16 cellular contexts compared by ENCODE assay signal in genomic region chr11:118003456-118003855, GRCh38. TPM values are rescaled to one million over a fixed set of nuclear protein-coding genes. Genes with fewer than 3 reads are reported as not detected.
DNase-seq lines count a peak whose midpoint lies in the region; ATAC-seq and TF ChIP-seq lines count a peak whose summit lies in the region.
"Had no signal": no experiment of that assay in that cellular context is flagged by ENCODE, and none has a peak within 500 bp of the region (broad histone marks: within the 10 kb centered on the region; RNA-seq: fewer than 3 reads in every experiment).

No MANE protein-coding gene starts in this region.

- ATAC-seq in T-cell (replicated peaks in 1 of 4) (peak in 3 of 4 experiments; percentile 4 to 12 (median 8)), HG03442 (IDR thresholded peaks at IDR 0.05; ENCODE audit: unreplicated experiment) (no peak)
- ATAC-seq in effector memory CD8-positive, alpha-beta T cell (replicated peaks): no peak
- peak; percentile 12 for ATAC-seq in stimulated activated effector memory CD8-positive, alpha-beta T cell treated with anti-CD3 and anti-CD28 coated beads, Interleukin-12 subunit alpha, Interleukin-12 subunit beta, amount 100 ng/mL, for 72 hours

- H3K4me1 Mint-ChIP-seq in activated T-cell treated with anti-CD3 and anti-CD28 coated beads, Interleukin-2, amount 50 U/mL, for 24 hours (ENCODE audit: low read depth): peaks cover 99% of the 10 kb centered on the region
- H3K4me1 Mint-ChIP-seq in T-cell: peaks cover 94 to 100% (median 100%) of the 10 kb centered on the region in 3 donors
- peaks cover 93 to 94% of the 10 kb centered on the region in 2 donors for H3K4me1 Mint-ChIP-seq in effector memory CD8-positive, alpha-beta T cell (ENCODE audit: low read depth in 2 of 2)
- peaks cover 100% of the 10 kb centered on the region for H3K4me1 Mint-ChIP-seq in stimulated activated effector memory CD8-positive, alpha-beta T cell treated with anti-CD3 and anti-CD28 coated beads, Interleukin-12 subunit alpha, Interleukin-12 subunit beta, amount 100 ng/mL, for 72 hours

- no peak overlapping the region for H2AFZ ChIP-seq in SK-N-SH (ENCODE audit: low read depth)

- H3K9ac ChIP-seq in SK-N-SH: no peak overlapping the region

- POLR2A ChIA-PET in T-cell (lab: Charles Lee) (no interaction called here), SK-N-SH (lab: Yijun Ruan, JAX) (no interaction called here)

- no peak for DNase-seq in activated T-cell treated with anti-CD3 and anti-CD28 coated beads, Interleukin-2, amount 50 U/mL, for 24 hours
- DNase-seq in activated T-cell treated with anti-CD3 and anti-CD28 coated beads for 4 hours (no peak), T-cell (no peak), pons (ENCODE audit: low spot score) (no peak), SK-N-SH (no peak)
- no peak for DNase-seq in effector memory CD8-positive, alpha-beta T cell
- peak in 1 of 2 donors; percentile 60 for DNase-seq in stimulated activated effector memory CD8-positive, alpha-beta T cell treated with anti-CD3 and anti-CD28 coated beads, Interleukin-12 subunit alpha, Interleukin-12 subunit beta, amount 100 ng/mL, for 72 hours (ENCODE audit: low spot score in 2 of 2)
- DNase-seq: adrenal gland; NCI-H226; occipital lobe; stimulated activated CD4-positive, alpha-beta T cell treated with anti-CD3 and anti-CD28 coated beads, Interleukin-12 subunit alpha, Interleukin-12 subunit beta, amount 100 ng/mL, for 4 hours; tibial artery had no signal

- CTCF ChIA-PET in T-cell (lab: Charles Lee) (interaction anchor here in 1 of 2 donors (1.4 kb wide), 1 partner anchor 57 kb away, joined by 4 read pairs; no protein-coding TSS in a partner anchor), SK-N-SH (lab: Yijun Ruan, JAX) (no interaction called here)

- H3K27ac Mint-ChIP-seq in activated T-cell treated with anti-CD3 and anti-CD28 coated beads, Interleukin-2, amount 50 U/mL, for 24 hours: peak overlapping the region; percentile 99
- H3K27ac Mint-ChIP-seq in T-cell: peak overlapping the region; percentile 99 to 100
- H3K27ac Mint-ChIP-seq in effector memory CD8-positive, alpha-beta T cell: peak overlapping the region; percentile 87 to 92
- peak overlapping the region; percentile 98 for H3K27ac Mint-ChIP-seq in stimulated activated effector memory CD8-positive, alpha-beta T cell treated with anti-CD3 and anti-CD28 coated beads, Interleukin-12 subunit alpha, Interleukin-12 subunit beta, amount 100 ng/mL, for 72 hours

- H3K27ac ChIP-seq in SK-N-SH (ENCODE audit: low read depth in 2 of 2, low read length in 1 of 2): no peak overlapping the region
- H3K27ac ChIP-seq: tibial artery had no signal

- H3K79me2 ChIP-seq in SK-N-SH (ENCODE audit: insufficient read depth): no peaks in the 10 kb centered on the region

- H3K9me3 ChIP-seq in SK-N-SH: no peaks in the 10 kb centered on the region
- H3K9me3 ChIP-seq: adrenal gland had no signal

- no peaks in the 10 kb centered on the region for H3K27me3 ChIP-seq in SK-N-SH (ENCODE audit: insufficient read depth)
- H3K27me3 ChIP-seq: adrenal gland, esophagus muscularis mucosa, tibial artery had no signal

- no peak for TF ChIP-seq CTCF in SK-N-SH (IDR thresholded peaks at IDR 0.05)

- no peaks in the 10 kb centered on the region for H3K36me3 ChIP-seq in SK-N-SH (replicated peaks in 1 of 2; ENCODE audit: control insufficient read depth in 1 of 2, insufficient read depth in 2 of 2, low read length in 1 of 2)
- H3K36me3 ChIP-seq: adrenal gland had no signal

- TF ChIP-seq RAD21 in SK-N-SH (IDR thresholded peaks at IDR 0.05; ENCODE audit: low read length): no peak

- no peak for TF ChIP-seq EP300 in SK-N-SH (IDR thresholded peaks at IDR 0.05; ENCODE audit: borderline replicate concordance in 1 of 2, low read depth in 1 of 2, low read length in 1 of 2)

- H3K4me2 ChIP-seq in SK-N-SH: no peak overlapping the region

- H3K4me3 Mint-ChIP-seq in activated T-cell treated with anti-CD3 and anti-CD28 coated beads, Interleukin-2, amount 50 U/mL, for 24 hours: peak overlapping the region; percentile 64
- peak overlapping the region; percentile 14 to 66 (median 52) for H3K4me3 Mint-ChIP-seq in T-cell
- H3K4me3 Mint-ChIP-seq in effector memory CD8-positive, alpha-beta T cell: peak overlapping the region; percentile 61 to 74
- H3K4me3 Mint-ChIP-seq in stimulated activated effector memory CD8-positive, alpha-beta T cell treated with anti-CD3 and anti-CD28 coated beads, Interleukin-12 subunit alpha, Interleukin-12 subunit beta, amount 100 ng/mL, for 72 hours: peak overlapping the region; percentile 56

- H3K9me3 Mint-ChIP-seq in activated T-cell treated with anti-CD3 and anti-CD28 coated beads, Interleukin-2, amount 50 U/mL, for 24 hours: peaks cover 9% of the 10 kb centered on the region
- peaks cover 0 to 9% (median 3%) of the 10 kb centered on the region in 3 donors for H3K9me3 Mint-ChIP-seq in T-cell
- peaks cover 0 to 4% of the 10 kb centered on the region in 2 donors for H3K9me3 Mint-ChIP-seq in effector memory CD8-positive, alpha-beta T cell
- peaks cover 7% of the 10 kb centered on the region for H3K9me3 Mint-ChIP-seq in stimulated activated effector memory CD8-positive, alpha-beta T cell treated with anti-CD3 and anti-CD28 coated beads, Interleukin-12 subunit alpha, Interleukin-12 subunit beta, amount 100 ng/mL, for 72 hours

- H3F3A ChIP-seq in SK-N-SH (replicated peaks; ENCODE audit: insufficient read depth): no peaks in the 10 kb centered on the region

- H3K27me3 Mint-ChIP-seq in activated T-cell treated with anti-CD3 and anti-CD28 coated beads, Interleukin-2, amount 50 U/mL, for 24 hours: no peaks in the 10 kb centered on the region
- no peaks in the 10 kb centered on the region for H3K27me3 Mint-ChIP-seq in T-cell
- H3K27me3 Mint-ChIP-seq in effector memory CD8-positive, alpha-beta T cell: no peaks in the 10 kb centered on the region

- peaks cover 46% of the 10 kb centered on the region for H3K36me3 Mint-ChIP-seq in activated T-cell treated with anti-CD3 and anti-CD28 coated beads, Interleukin-2, amount 50 U/mL, for 24 hours (ENCODE audit: low read depth)
- H3K36me3 Mint-ChIP-seq in T-cell: peaks cover 21% of the 10 kb centered on the region
- peaks cover 54% of the 10 kb centered on the region for H3K36me3 Mint-ChIP-seq in effector memory CD8-positive, alpha-beta T cell (ENCODE audit: insufficient read depth)
- peaks cover 61% of the 10 kb centered on the region for H3K36me3 Mint-ChIP-seq in stimulated activated effector memory CD8-positive, alpha-beta T cell treated with anti-CD3 and anti-CD28 coated beads, Interleukin-12 subunit alpha, Interleukin-12 subunit beta, amount 100 ng/mL, for 72 hours

- H3K9me2 ChIP-seq in SK-N-SH: no peaks in the 10 kb centered on the region

- no peaks in the 10 kb centered on the region for H3K4me1 ChIP-seq in SK-N-SH (ENCODE audit: control insufficient read depth in 1 of 2, insufficient read depth in 2 of 2, low read depth in 1 of 2, low read length in 1 of 2)
- H3K4me1 ChIP-seq: tibial artery had no signal

- no peaks in the 10 kb centered on the region for H4K20me1 ChIP-seq in SK-N-SH (ENCODE audit: insufficient read depth)

- 23% methylated on average over 4 of the region's 4 CpGs for WGBS in SK-N-SH (ENCODE audit: low lambda C conversion rate)

- H3K4me3 ChIP-seq in SK-N-SH (ENCODE audit: low read depth in 2 of 2, low read length in 1 of 2): no peak overlapping the region
- H3K4me3 ChIP-seq: adrenal gland, esophagus muscularis mucosa, tibial artery had no signal

TF ChIP-seq in SK-N-SH, 30 proteins besides CTCF, POLR2A, EP300 and RAD21:
- no peak for TF ChIP-seq EZH2phosphoT487 (IDR thresholded peaks at IDR 0.05; ENCODE audit: borderline replicate concordance, low read depth)
- TF ChIP-seq POLR2AphosphoS5 (IDR thresholded peaks at IDR 0.05; ENCODE audit: low read depth, low read length): no peak
- TF ChIP-seq NRF1 (IDR thresholded peaks at IDR 0.05; ENCODE audit: low read depth, low read length): no peak
- TF ChIP-seq NFIC (IDR thresholded peaks at IDR 0.05; ENCODE audit: borderline replicate concordance): no peak
- TF ChIP-seq JUND (IDR thresholded peaks at IDR 0.05): no peak
- no peak for TF ChIP-seq TEAD4 (IDR thresholded peaks at IDR 0.05; ENCODE audit: borderline replicate concordance, insufficient read depth)
- TF ChIP-seq YY1 (IDR thresholded peaks at IDR 0.05; ENCODE audit: low read depth): no peak
- TF ChIP-seq RFX5 (IDR thresholded peaks at IDR 0.05; ENCODE audit: low read length): no peak
- TF ChIP-seq, protein P1, sequence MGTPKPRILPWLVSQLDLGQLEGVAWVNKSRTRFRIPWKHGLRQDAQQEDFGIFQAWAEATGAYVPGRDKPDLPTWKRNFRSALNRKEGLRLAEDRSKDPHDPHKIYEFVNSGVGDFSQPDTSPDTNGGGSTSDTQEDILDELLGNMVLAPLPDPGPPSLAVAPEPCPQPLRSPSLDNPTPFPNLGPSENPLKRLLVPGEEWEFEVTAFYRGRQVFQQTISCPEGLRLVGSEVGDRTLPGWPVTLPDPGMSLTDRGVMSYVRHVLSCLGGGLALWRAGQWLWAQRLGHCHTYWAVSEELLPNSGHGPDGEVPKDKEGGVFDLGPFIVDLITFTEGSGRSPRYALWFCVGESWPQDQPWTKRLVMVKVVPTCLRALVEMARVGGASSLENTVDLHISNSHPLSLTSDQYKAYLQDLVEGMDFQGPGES (IDR thresholded peaks at IDR 0.05; ENCODE audit: low read depth, low read length): no peak
- TF ChIP-seq TCF12 (IDR thresholded peaks at IDR 0.05): no peak
- TF ChIP-seq GATA2 (CRISPR knock-in tag; IDR thresholded peaks at IDR 0.05): no peak
- TF ChIP-seq, protein P2, sequence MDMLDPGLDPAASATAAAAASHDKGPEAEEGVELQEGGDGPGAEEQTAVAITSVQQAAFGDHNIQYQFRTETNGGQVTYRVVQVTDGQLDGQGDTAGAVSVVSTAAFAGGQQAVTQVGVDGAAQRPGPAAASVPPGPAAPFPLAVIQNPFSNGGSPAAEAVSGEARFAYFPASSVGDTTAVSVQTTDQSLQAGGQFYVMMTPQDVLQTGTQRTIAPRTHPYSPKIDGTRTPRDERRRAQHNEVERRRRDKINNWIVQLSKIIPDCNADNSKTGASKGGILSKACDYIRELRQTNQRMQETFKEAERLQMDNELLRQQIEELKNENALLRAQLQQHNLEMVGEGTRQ (IDR thresholded peaks at IDR 0.05; ENCODE audit: borderline replicate concordance, low read depth, low read length): no peak
- TF ChIP-seq SMC3 (IDR thresholded peaks at IDR 0.05; ENCODE audit: low read depth, low read length): no peak
- TF ChIP-seq MXI1 (IDR thresholded peaks at IDR 0.05; ENCODE audit: low read depth, low read length): no peak
- no peak for TF ChIP-seq MEF2A (IDR thresholded peaks at IDR 0.05; ENCODE audit: borderline replicate concordance, low read depth)
- no peak for TF ChIP-seq CHD2 (IDR thresholded peaks at IDR 0.05; ENCODE audit: low read length, partially characterized antibody)
- TF ChIP-seq FOXJ3 (CRISPR knock-in tag; IDR thresholded peaks at IDR 0.05): no peak
- no peak for TF ChIP-seq GABPA (IDR thresholded peaks at IDR 0.05; ENCODE audit: low read depth)

RNA-seq across cellular contexts. Expression of gene IL10RA, which starts 17.3 kb away (rescaled TPM):
- 100 to 1,000 TPM; 195 to 450 (median 375) TPM for total RNA-seq in T-cell
- polyA plus RNA-seq in SK-N-SH (2012; rRNA removed): 0.05 TPM in 1 of 2 replicates, not detected in the other
- not detected in 2 replicates for polyA plus RNA-seq in SK-N-SH (2012; cell fraction: cytosol; rRNA removed)
- polyA plus RNA-seq in SK-N-SH (2012; cell fraction: nucleus; rRNA removed): not detected in 2 replicates
- total RNA-seq: A673, lung microvascular endothelial cell had no signal

Comparison
In these comparisons a context has a peak if more than half of its experiments do, and no peak if none do; other contexts are left out.
1. ATAC-seq: peak in T-cell (3 of 4) and stimulated activated effector memory CD8-positive, alpha-beta T cell treated with anti-CD3 and anti-CD28 coated beads, Interleukin-12 subunit alpha, Interleukin-12 subunit beta, amount 100 ng/mL, for 72 hours (single experiment); none in effector memory CD8-positive, alpha-beta T cell (single experiment) and HG03442 (single experiment).
2. Peak in every context shown above with its lines, with median percentiles within 50 percentile points of each other: H3K27ac Mint-ChIP-seq and H3K4me3 Mint-ChIP-seq.